In genomic region chr16:27313422-27314160, GRCh38 we compare ENCODE assay signal across 8 cellular contexts. TPM values are rescaled to one million over a fixed set of nuclear protein-coding genes. Genes with fewer than 3 reads are reported as not detected.
A peak's percentile ranks its signal among the peaks of the same experiment; 100 is the strongest.
DNase-seq lines count a peak whose midpoint lies in the region; ATAC-seq and TF ChIP-seq lines count a peak whose summit lies in the region.

IL4R (plus strand) TSS chr16:27313974; CDS start chr16:27340204, 26,230 bp downstream.

- no peaks in the 10 kb centered on the region for H3K9me3 ChIP-seq in Peyer's patch
- H3K9me3 ChIP-seq in ovary, result no peaks in the 10 kb centered on the region
- H3K9me3 ChIP-seq in tibial nerve, result peaks cover 0 to 6% (median 0%) of the 10 kb centered on the region in 4 donors

- H3K36me3 ChIP-seq in Peyer's patch, result no peaks in the 10 kb centered on the region
- no peaks in the 10 kb centered on the region for H3K36me3 ChIP-seq in ovary
- H3K36me3 ChIP-seq in tibial nerve, result no peaks in the 10 kb centered on the region

- H3K4me1 ChIP-seq in Peyer's patch (peaks cover 0 to 41% (median 3%) of the 10 kb centered on the region in 4 donors), ovary (ENCODE audit: insufficient read depth) (peaks cover 5% of the 10 kb centered on the region), tibial nerve (peaks cover 0 to 53% (median 14%) of the 10 kb centered on the region in 4 donors)

- intact Hi-C loops in ovary (cut with DNase I), result no loop called here

- peak; percentile 44 for ATAC-seq in HG02571 (IDR thresholded peaks at IDR 0.05; ENCODE audit: unreplicated experiment)

- H3K27me3 ChIP-seq in Peyer's patch (no peaks in the 10 kb centered on the region), ovary (no peaks in the 10 kb centered on the region), tibial nerve (peaks cover 0 to 7% of the 10 kb centered on the region in 2 donors)

- H3K27ac ChIP-seq in Peyer's patch (peak within 1 kb of the TSS; percentile 94 to 98 (median 96)), ovary (peak within 1 kb of the TSS; percentile 63 to 88), tibial nerve (peak within 1 kb of the TSS; percentile 77 to 96 (median 92))

- peak; percentile 60 for DNase-seq in GM04503 (ENCODE audit: low read depth)
- DNase-seq in Peyer's patch, result peak; percentile 60 to 80 (median 80)
- DNase-seq in activated gamma-delta T cell (lab: John Stamatoyannopoulos, UW), result peak; percentile 56
- DNase-seq in germinal center (ENCODE audit: low spot score), result peak; percentile 69
- peak in 4 of 5 donors; percentile 39 to 72 (median 62) for DNase-seq in ovary
- DNase-seq in tibial nerve (ENCODE audit: low spot score in 2 of 2), result peak in 1 of 2 donors; percentile 33
- DNase-seq in inferior parietal cortex (ENCODE audit: extremely low spot score), result no peak

- TF ChIP-seq CTCF in Peyer's patch (IDR thresholded peaks at IDR 0.05) (peak in 1 of 6 experiments; percentile 1), ovary (IDR thresholded peaks at IDR 0.05) (no peak), tibial nerve (IDR thresholded peaks at IDR 0.05) (no peak)

- H3K4me3 ChIP-seq in Peyer's patch (peak within 1 kb of the TSS; percentile 69 to 99 (median 92)), ovary (peak within 1 kb of the TSS; percentile 90), tibial nerve (peak within 1 kb of the TSS; percentile 48 to 88 (median 69))

- WGBS in ovary, 3 donors, result 0 to 1% (median 1%) methylated on average over 43 to 85 of the region's 85 CpGs
- WGBS in tibial nerve, 2 donors, result 0% methylated on average over 9 to 51 of the region's 85 CpGs

- TF ChIP-seq EP300 in ovary (IDR thresholded peaks at IDR 0.05), result no peak
- TF ChIP-seq EP300 in tibial nerve (IDR thresholded peaks at IDR 0.05), result no peak

- TF ChIP-seq POLR2A in Peyer's patch (IDR thresholded peaks at IDR 0.05), result peak; percentile 56 to 63
- TF ChIP-seq POLR2A in ovary (IDR thresholded peaks at IDR 0.05), result no peak
- TF ChIP-seq POLR2A in tibial nerve (IDR thresholded peaks at IDR 0.05), result peak; percentile 24 to 38

RNA-seq across cellular contexts. Expression of gene IL4R, which starts in this region (rescaled TPM):
- total RNA-seq in Peyer's patch (100 to 1,000 TPM in 1 of 4 donors, 10 to 100 TPM in 3; 32.2 to 104 (median 71.9) TPM), ovary (10 to 100 TPM; 11.3 to 39.5 (median 17.4) TPM), tibial nerve (10 to 100 TPM; 19.2 to 43.3 (median 39.3) TPM)
- 10 to 100 TPM; 13.5 to 26.6 TPM for polyA plus RNA-seq in ovary
